8 cellular contexts compared by ENCODE assay signal in the genomic region with DNA sequence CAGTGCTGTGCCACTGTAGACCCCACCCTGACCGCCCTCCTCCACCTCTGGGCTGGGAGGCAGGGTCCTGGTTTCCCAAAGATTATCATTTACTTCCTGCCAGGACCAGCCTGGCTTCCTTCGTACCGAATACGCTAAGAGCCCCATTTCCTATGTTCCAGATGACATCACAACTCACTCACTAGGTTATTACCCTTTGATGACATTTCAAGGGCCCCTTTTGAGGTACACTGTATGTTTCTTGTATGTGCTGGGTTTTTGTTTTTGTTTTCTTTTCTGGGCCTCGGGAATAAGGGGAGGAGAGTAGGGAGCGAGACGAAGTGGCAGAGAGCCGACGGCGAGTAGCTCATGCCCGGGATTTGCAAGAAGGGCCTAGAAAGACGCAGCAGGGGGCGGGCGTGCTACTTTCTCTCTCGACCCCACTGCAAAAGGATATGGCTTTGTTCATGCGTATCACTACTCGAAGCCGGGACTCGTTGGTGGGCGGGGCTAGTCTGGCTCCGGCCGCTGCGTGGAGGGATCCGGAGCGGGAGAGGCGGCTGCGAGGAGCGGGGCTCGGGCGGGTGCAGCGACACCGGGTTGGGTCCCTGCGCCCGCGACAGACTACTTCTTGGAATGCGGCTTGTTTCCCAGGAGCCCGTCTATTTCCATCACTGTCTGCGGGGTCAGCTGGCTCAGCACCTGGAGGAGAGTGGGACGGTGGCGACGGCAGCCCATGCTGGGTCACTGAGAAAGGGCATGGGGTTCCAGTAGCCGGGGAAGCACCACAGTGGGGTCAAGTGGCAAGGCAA. TPM values are rescaled to one million over a fixed set of nuclear protein-coding genes. Genes with fewer than 3 reads are reported as not detected.
A peak's percentile ranks its signal among the peaks of the same experiment; 100 is the strongest.
DNase-seq lines count a peak whose midpoint lies in the region; ATAC-seq and TF ChIP-seq lines count a peak whose summit lies in the region.

No MANE protein-coding gene starts in this region.

- peak overlapping the region; percentile 58 for H3K4me3 Mint-ChIP-seq in WTC11

- H3K9me3 ChIP-seq in breast epithelium: no peaks in the 10 kb centered on the region
- no peaks in the 10 kb centered on the region for H3K9me3 ChIP-seq in skeletal muscle tissue (ENCODE audit: control insufficient read depth in 3 of 3, low read length in 3 of 3)

- POLR2A ChIA-PET in WTC11 (lab: Charles Lee): no interaction called here

- no peak overlapping the region for H3K27ac Mint-ChIP-seq in WTC11

- H3K36me3 ChIP-seq in breast epithelium (no peaks in the 10 kb centered on the region), skeletal muscle tissue (ENCODE audit: control insufficient read depth in 3 of 3, insufficient read depth in 3 of 3, low read length in 3 of 3) (no peaks in the 10 kb centered on the region)

- H3K27ac ChIP-seq in breast epithelium (peak overlapping the region; percentile 81 to 88), skeletal muscle tissue (ENCODE audit: low read depth, low read length) (peak overlapping the region; percentile 14)

- H3K4me1 ChIP-seq in breast epithelium (no peaks in the 10 kb centered on the region), skeletal muscle tissue (ENCODE audit: control insufficient read depth in 3 of 3, insufficient read depth in 3 of 3, low read length in 3 of 3) (peaks cover 11 to 13% (median 13%) of the 10 kb centered on the region in 3 donors)

- intact Hi-C loops in breast epithelium (cut with DNase I; ENCODE audit: low total_unique reads): no loop called here

- 0 out of 2 replicates have a peak, but pooled peaks cover 3% of the 10 kb centered on the region for H3K9me3 Mint-ChIP-seq in WTC11

- H3K4me3 ChIP-seq in breast epithelium (peak overlapping the region; percentile 44 to 76 (median 52)), skeletal muscle tissue (ENCODE audit: low read length in 3 of 3) (peak overlapping the region; percentile 68 to 76 (median 75))

- CTCF ChIA-PET in WTC11 (lab: Charles Lee): interaction anchor here (1.0 to 1.8 kb wide), 3 partner anchors 11 to 87 kb away, joined by 3 to 7 read pairs (median 3); no protein-coding TSS in a partner anchor

- H3K9ac ChIP-seq in skeletal muscle tissue (ENCODE audit: low read depth in 1 of 3, low read length in 3 of 3): peak overlapping the region; percentile 66 to 83 (median 75)

- peaks cover 9% of the 10 kb centered on the region for H3K4me1 Mint-ChIP-seq in WTC11

- peak; percentile 92 for DNase-seq in WTC11 (ENCODE audit: low spot score)
- peak; percentile 84 to 91 for DNase-seq in breast epithelium (ENCODE audit: low spot score in 2 of 2)
- peak; percentile 88 for DNase-seq in iPS-NIHi11 (ENCODE audit: low spot score)

- TF ChIP-seq POLR2A in GM15510 (IDR thresholded peaks at IDR 0.05; ENCODE audit: borderline replicate concordance, extremely low read depth, insufficient read length) (peak; percentile 20), breast epithelium (IDR thresholded peaks at IDR 0.05) (peak; percentile 67)

- no peak for TF ChIP-seq CTCF in WTC11 (IDR thresholded peaks at IDR 0.05)
- no peak for TF ChIP-seq CTCF in breast epithelium (IDR thresholded peaks at IDR 0.05)

- no peaks in the 10 kb centered on the region for H3K36me3 Mint-ChIP-seq in WTC11

- peaks cover 94% of the 10 kb centered on the region for H3K27me3 Mint-ChIP-seq in WTC11 (ENCODE audit: low read depth)

- no peaks in the 10 kb centered on the region for H3K27me3 ChIP-seq in breast epithelium
- H3K27me3 ChIP-seq in skeletal muscle tissue (ENCODE audit: control insufficient read depth in 3 of 3, insufficient read depth in 3 of 3, low read length in 3 of 3): no peaks in the 10 kb centered on the region

- ATAC-seq in WTC11: peak; percentile 84
- no peak for ATAC-seq in HG03342 (IDR thresholded peaks at IDR 0.05; ENCODE audit: unreplicated experiment)
- ATAC-seq in HG03097 (IDR thresholded peaks at IDR 0.05; ENCODE audit: low FRiP score, unreplicated experiment): no peak
- ATAC-seq in HG02885 (IDR thresholded peaks at IDR 0.05; ENCODE audit: poor library complexity, unreplicated experiment): no peak

TF ChIP-seq in WTC11, 78 proteins besides CTCF, POLR2A, EP300 and RAD21 (continues in another document):
- TF ChIP-seq MXD4 (CRISPR knock-in tag; IDR thresholded peaks at IDR 0.05; ENCODE audit: borderline replicate concordance) (no peak), USF1 (CRISPR knock-in tag; IDR thresholded peaks at IDR 0.05) (no peak; the same call in 1 of the 2 replicates), NR1H2 (CRISPR knock-in tag; IDR thresholded peaks at IDR 0.05) (no peak), FOXP1 (CRISPR knock-in tag; IDR thresholded peaks at IDR 0.05; ENCODE audit: borderline replicate concordance) (no peak), ATF1 (CRISPR knock-in tag; IDR thresholded peaks at IDR 0.05) (no peak), STAT6 (CRISPR knock-in tag; conservative IDR thresholded peaks at IDR 0.05; ENCODE audit: low read depth) (no peak), ERG (CRISPR knock-in tag; IDR thresholded peaks at IDR 0.05) (no peak), ZBTB43 (CRISPR knock-in tag; IDR thresholded peaks at IDR 0.05) (peak; percentile 68; the same call in 1 of the 2 replicates)
- TF ChIP-seq, protein P1, sequence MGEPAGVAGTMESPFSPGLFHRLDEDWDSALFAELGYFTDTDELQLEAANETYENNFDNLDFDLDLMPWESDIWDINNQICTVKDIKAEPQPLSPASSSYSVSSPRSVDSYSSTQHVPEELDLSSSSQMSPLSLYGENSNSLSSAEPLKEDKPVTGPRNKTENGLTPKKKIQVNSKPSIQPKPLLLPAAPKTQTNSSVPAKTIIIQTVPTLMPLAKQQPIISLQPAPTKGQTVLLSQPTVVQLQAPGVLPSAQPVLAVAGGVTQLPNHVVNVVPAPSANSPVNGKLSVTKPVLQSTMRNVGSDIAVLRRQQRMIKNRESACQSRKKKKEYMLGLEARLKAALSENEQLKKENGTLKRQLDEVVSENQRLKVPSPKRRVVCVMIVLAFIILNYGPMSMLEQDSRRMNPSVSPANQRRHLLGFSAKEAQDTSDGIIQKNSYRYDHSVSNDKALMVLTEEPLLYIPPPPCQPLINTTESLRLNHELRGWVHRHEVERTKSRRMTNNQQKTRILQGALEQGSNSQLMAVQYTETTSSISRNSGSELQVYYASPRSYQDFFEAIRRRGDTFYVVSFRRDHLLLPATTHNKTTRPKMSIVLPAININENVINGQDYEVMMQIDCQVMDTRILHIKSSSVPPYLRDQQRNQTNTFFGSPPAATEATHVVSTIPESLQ (CRISPR knock-in tag; IDR thresholded peaks at IDR 0.05): no peak

RNA-seq across cellular contexts. Expression of gene RNF227, which starts 6.6 kb away (rescaled TPM):
- total RNA-seq in WTC11 (2021) (0.83 to 1.8 TPM (median 0.94 TPM) in 3 replicates), breast epithelium (10 to 100 TPM in 1 of 3 donors, 1 to 10 TPM in 2; 4.6 to 19.5 (median 8.6) TPM), skeletal muscle tissue (2.6 TPM)

RNA-seq across cellular contexts. Expression of gene KCNAB3, which starts 7.0 kb away (rescaled TPM):
- total RNA-seq in WTC11 (2021): 3.2 to 6.7 TPM (median 6.5 TPM) in 3 replicates
- 1 to 10 TPM in 2 of 3 donors, under 1 TPM in 1; 0.48 to 1.5 (median 1.3) TPM for total RNA-seq in breast epithelium
- 0.52 TPM for total RNA-seq in skeletal muscle tissue

RNA-seq across cellular contexts. Expression of gene TRAPPC1, which starts 9.1 kb away (rescaled TPM):
- 99.7 to 135 TPM (median 125 TPM) in 3 replicates for total RNA-seq in WTC11 (2021)
- total RNA-seq in breast epithelium: 10 to 100 TPM; 24.9 to 38.9 (median 37.7) TPM
- 17.2 TPM for total RNA-seq in skeletal muscle tissue

RNA-seq across cellular contexts. Expression of gene CNTROB, which starts 9.3 kb away (rescaled TPM):
- total RNA-seq in WTC11 (2021) (37.0 to 39.7 TPM (median 38.5 TPM) in 3 replicates), breast epithelium (10 to 100 TPM; 17.0 to 27.2 (median 23.9) TPM), skeletal muscle tissue (9.9 TPM)

RNA-seq across cellular contexts. Expression of gene CHD3, which starts 34.1 kb away (rescaled TPM):
- total RNA-seq in WTC11 (2021): 38.9 to 42.0 TPM (median 39.5 TPM) in 3 replicates
- 10 to 100 TPM; 47.5 to 99.0 (median 90.0) TPM for total RNA-seq in breast epithelium
- total RNA-seq in skeletal muscle tissue: 76.2 TPM
